Comparison of ENCODE assay signal across 24 cellular contexts in the genomic region with DNA sequence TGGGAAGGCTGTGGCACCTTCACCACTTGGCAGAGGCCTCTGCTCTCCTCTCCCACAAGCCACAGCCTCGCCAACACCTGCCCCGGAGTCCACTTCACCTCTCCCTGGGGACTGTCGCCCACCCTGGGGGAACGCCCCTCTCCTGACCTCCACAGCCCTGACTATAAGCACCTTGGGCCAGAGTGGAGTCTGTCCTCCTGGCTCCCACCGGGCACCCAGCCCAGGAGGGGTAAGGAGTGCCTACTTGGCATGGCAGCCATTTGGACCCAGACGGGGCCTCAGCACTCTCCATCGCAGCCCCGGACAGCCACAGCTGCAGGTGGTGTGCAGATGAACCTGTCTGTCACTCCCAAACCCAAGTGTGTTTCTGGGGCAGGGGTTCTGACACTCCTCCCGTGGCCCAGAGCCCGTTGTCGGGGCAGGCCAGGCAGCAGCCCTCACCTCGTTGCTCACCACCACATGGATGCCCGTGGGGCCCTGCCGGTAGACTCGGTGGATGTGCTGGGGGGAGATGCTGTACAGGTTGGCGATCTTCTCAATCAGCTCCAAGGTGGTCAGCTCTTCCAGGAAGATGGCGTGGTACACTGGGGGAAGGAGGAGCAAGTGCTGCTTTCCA. TPM values are rescaled to one million over a fixed set of nuclear protein-coding genes. Genes with fewer than 3 reads are reported as not detected.
"Had no signal": no experiment of that assay in that cellular context is flagged by ENCODE, and none has a peak within 500 bp of the region (broad histone marks: within the 10 kb centered on the region; RNA-seq: fewer than 3 reads in every experiment).

No MANE protein-coding gene starts in this region.

- DNase-seq: activated CD4-positive, alpha-beta T cell treated with anti-CD3 and anti-CD28 coated beads for 36 hours; activated CD4-positive, alpha-beta T cell treated with anti-CD3 and anti-CD28 coated beads, Interleukin-2, amount 50 U/mL, for 1 hour; activated CD8-positive, alpha-beta memory T cell treated with anti-CD3 and anti-CD28 coated beads, Interleukin-2, amount 50 U/mL, for 4 hours; activated CD8-positive, alpha-beta T cell treated with anti-CD3 and anti-CD28 coated beads for 36 hours; activated naive CD4-positive, alpha-beta T cell; activated T-cell treated with anti-CD3 and anti-CD28 coated beads, Interleukin-2, amount 50 U/mL, for 72 hours; body of pancreas; central memory CD4-positive, alpha-beta T cell; Kasumi-1; NCI-H1417; NCI-H1930; NCI-H345; NCI-H510A; NCI-H526 treated with DMSO at 0.1 percent for 48 hours; NCI-H82; PC-9; T-cell; T-helper 2 cell; T1000 had no signal

- ATAC-seq: activated CD4-positive, alpha-beta T cell treated with anti-CD3 and anti-CD28 coated beads for 36 hours; activated CD8-positive, alpha-beta T cell treated with anti-CD3 and anti-CD28 coated beads for 36 hours; activated T-cell treated with anti-CD3 and anti-CD28 coated beads, Interleukin-2, amount 50 U/mL, for 72 hours; body of pancreas; K562; T-cell had no signal

- H3K4me1 Mint-ChIP-seq: activated CD4-positive, alpha-beta T cell treated with anti-CD3 and anti-CD28 coated beads for 36 hours; activated naive CD4-positive, alpha-beta T cell treated with anti-CD3 and anti-CD28 coated beads, Interleukin-2, amount 50 U/mL, for 24 hours; T-cell had no signal

- H3K9me3 Mint-ChIP-seq: activated CD8-positive, alpha-beta T cell treated with anti-CD3 and anti-CD28 coated beads for 36 hours; activated naive CD4-positive, alpha-beta T cell treated with anti-CD3 and anti-CD28 coated beads, Interleukin-2, amount 50 U/mL, for 24 hours; activated T-cell treated with anti-CD3 and anti-CD28 coated beads, Interleukin-2, amount 50 U/mL, for 72 hours; activated T-helper 2 cell treated with anti-CD3 and anti-CD28 coated beads, Interferon-gamma antibody, Interleukin-2, Interleukin-4, amounts not matched to agents 10 μg/mL and 5 μg/mL and 100 μg/mL, durations not matched to agents 14 hours and 24 hours and 36 hours; T-cell had no signal

- H3K36me3 ChIP-seq: ascending aorta had no signal

- H3K27ac Mint-ChIP-seq: activated CD4-positive, alpha-beta T cell treated with anti-CD3 and anti-CD28 coated beads for 36 hours; activated CD8-positive, alpha-beta T cell treated with anti-CD3 and anti-CD28 coated beads for 36 hours; activated naive CD4-positive, alpha-beta T cell treated with anti-CD3 and anti-CD28 coated beads, Interleukin-2, amount 50 U/mL, for 24 hours; activated T-cell treated with anti-CD3 and anti-CD28 coated beads, Interleukin-2, amount 50 U/mL, for 72 hours; activated T-helper 2 cell treated with anti-CD3 and anti-CD28 coated beads, Interferon-gamma antibody, Interleukin-2, Interleukin-4, amounts not matched to agents 10 μg/mL and 5 μg/mL and 100 μg/mL, durations not matched to agents 14 hours and 24 hours and 36 hours; T-cell had no signal

- H3K9me3 ChIP-seq: ascending aorta, body of pancreas had no signal

- H3K27ac ChIP-seq: ascending aorta, body of pancreas, PC-9, SK-N-MC had no signal

- H3K4me1 ChIP-seq: ascending aorta, body of pancreas had no signal

- H3K36me3 Mint-ChIP-seq: activated naive CD4-positive, alpha-beta T cell treated with anti-CD3 and anti-CD28 coated beads, Interleukin-2, amount 50 U/mL, for 24 hours; T-cell had no signal

- H3K4me3 Mint-ChIP-seq: activated CD4-positive, alpha-beta T cell treated with anti-CD3 and anti-CD28 coated beads for 36 hours; activated CD8-positive, alpha-beta T cell treated with anti-CD3 and anti-CD28 coated beads for 36 hours; activated naive CD4-positive, alpha-beta T cell treated with anti-CD3 and anti-CD28 coated beads, Interleukin-2, amount 50 U/mL, for 24 hours; activated T-cell treated with anti-CD3 and anti-CD28 coated beads, Interleukin-2, amount 50 U/mL, for 72 hours; T-cell had no signal

- H3K4me3 ChIP-seq: ascending aorta, body of pancreas, K562, PC-9, SK-N-MC had no signal

RNA-seq across cellular contexts. Expression of gene TFCP2L1, which starts 53.5 kb away (rescaled TPM):
- total RNA-seq: activated T-helper 2 cell treated with anti-CD3 and anti-CD28 coated beads, Interferon-gamma antibody, Interleukin-2, Interleukin-4, amounts not matched to agents 10 μg/mL and 5 μg/mL and 100 μg/mL, durations not matched to agents 14 hours and 24 hours and 36 hours had no signal
